Comparison of ENCODE assay signal across 8 cellular contexts in genomic region chr5:151214614-151215545, GRCh38. TPM values are rescaled to one million over a fixed set of nuclear protein-coding genes. Genes with fewer than 3 reads are reported as not detected.
DNase-seq lines count a peak whose midpoint lies in the region; ATAC-seq and TF ChIP-seq lines count a peak whose summit lies in the region.

No MANE protein-coding gene starts in this region.

- peak; percentile 52 for TF ChIP-seq POLR2A in Raji (IDR thresholded peaks at IDR 0.05; ENCODE audit: insufficient read depth, low read depth, low read length)

- no peaks in the 10 kb centered on the region for H3K27me3 Mint-ChIP-seq in stimulated activated naive CD8-positive, alpha-beta T cell treated with anti-CD3 and anti-CD28 coated beads, Interleukin-15, amount 100 ng/mL, for 72 hours

- no peak overlapping the region for H3K4me3 ChIP-seq in fibroblast of villous mesenchyme (ENCODE audit: low read depth, low read length)

- no peaks in the 10 kb centered on the region for H3K9me3 Mint-ChIP-seq in stimulated activated naive CD8-positive, alpha-beta T cell treated with anti-CD3 and anti-CD28 coated beads, Interleukin-15, amount 100 ng/mL, for 72 hours

- peak; percentile 46 for ATAC-seq in HG02870 (IDR thresholded peaks at IDR 0.05; ENCODE audit: unreplicated experiment)
- peak; percentile 67 for ATAC-seq in stimulated activated naive CD8-positive, alpha-beta T cell treated with anti-CD3 and anti-CD28 coated beads, Interleukin-15, amount 100 ng/mL, for 72 hours

- no peak for TF ChIP-seq CTCF in fibroblast of villous mesenchyme (IDR thresholded peaks at IDR 0.05; ENCODE audit: insufficient read depth, low read depth, low read length)

- peak; percentile 29 for DNase-seq in DMS53 (lab: John Stamatoyannopoulos, UW)
- DNase-seq in DMS53 treated with DMSO at 0.1 percent for 48 hours (lab: John Stamatoyannopoulos, UW; ENCODE audit: unreplicated experiment), result no peak
- DNase-seq in fibroblast of villous mesenchyme (ENCODE audit: low read depth), result peak; percentile 52
- DNase-seq in stimulated activated naive CD8-positive, alpha-beta T cell treated with anti-CD3 and anti-CD28 coated beads, Interleukin-15, amount 100 ng/mL, for 72 hours, result peak; percentile 47 to 70
- no peak for DNase-seq in anterior cingulate cortex (lab: John Stamatoyannopoulos, UW)
- no peak for DNase-seq in inferior parietal cortex (ENCODE audit: extremely low spot score)

- H3K27ac Mint-ChIP-seq in stimulated activated naive CD8-positive, alpha-beta T cell treated with anti-CD3 and anti-CD28 coated beads, Interleukin-15, amount 100 ng/mL, for 72 hours, result peak overlapping the region; percentile 93 to 95

- H3K4me3 Mint-ChIP-seq in stimulated activated naive CD8-positive, alpha-beta T cell treated with anti-CD3 and anti-CD28 coated beads, Interleukin-15, amount 100 ng/mL, for 72 hours, result peak overlapping the region; percentile 88 to 96

- peaks cover 87% of the 10 kb centered on the region for H3K4me1 Mint-ChIP-seq in stimulated activated naive CD8-positive, alpha-beta T cell treated with anti-CD3 and anti-CD28 coated beads, Interleukin-15, amount 100 ng/mL, for 72 hours

RNA-seq across cellular contexts. Expression of gene CCDC69, which starts 9.0 kb away (rescaled TPM):
- 3.0 and 3.2 TPM in 2 replicates for total RNA-seq in fibroblast of villous mesenchyme

RNA-seq across cellular contexts. Expression of gene GM2A, which starts 38.1 kb away (rescaled TPM):
- 18.7 and 28.1 TPM in 2 replicates for total RNA-seq in fibroblast of villous mesenchyme

RNA-seq across cellular contexts. Expression of gene ANXA6, which starts 57.3 kb away (rescaled TPM):
- total RNA-seq in fibroblast of villous mesenchyme, result 501 and 537 TPM in 2 replicates

Comparison
In these comparisons a context has a peak if more than half of its experiments do, and no peak if none do; other contexts are left out.
1. DNase-seq: peak in DMS53 (single experiment), fibroblast of villous mesenchyme (single experiment) and stimulated activated naive CD8-positive, alpha-beta T cell treated with anti-CD3 and anti-CD28 coated beads, Interleukin-15, amount 100 ng/mL, for 72 hours (2 of 2); none in DMS53 treated with DMSO at 0.1 percent for 48 hours (single experiment), anterior cingulate cortex (0 of 58) and inferior parietal cortex (single experiment).